ENCODE assay signal across 16 cellular contexts in genomic region chr11:22466809-22467208, GRCh38.
DNase-seq lines count a peak whose midpoint lies in the region; ATAC-seq, FAIRE-seq and TF ChIP-seq lines count a peak whose summit lies in the region.
"Had no signal": no experiment of that assay in that cellular context is flagged by ENCODE, and none has a peak within 500 bp of the region (broad histone marks: within the 10 kb centered on the region; RNA-seq: fewer than 3 reads in every experiment).

No MANE protein-coding gene starts in this region.

- H3K4me3 ChIP-seq in AG10803 (ENCODE audit: low read length) (no peak overlapping the region), MG63 (no peak overlapping the region), H1 (ENCODE audit: extremely low read depth in 1 of 4, insufficient read depth in 2 of 4, low read depth in 3 of 4, low read length in 4 of 4) (no peak overlapping the region), mesendoderm (ENCODE audit: low read length) (no peak overlapping the region), left ventricle myocardium inferior (no peak overlapping the region)
- H3K4me3 ChIP-seq: BLaER1 treated with 17β-estradiol and CSF1 and Interleukin-3, amounts not matched to agents 10 nM and 100 nM; esophagus muscularis mucosa had no signal

- H2AFZ ChIP-seq in H1 (ENCODE audit: low read length) (0 out of 2 replicates have a peak overlapping the region, but pooled peaks have one; percentile 10), H9 (ENCODE audit: low read length) (no peak overlapping the region)

- no peak overlapping the region for H4K8ac ChIP-seq in H1 (ENCODE audit: extremely low read depth, insufficient read depth, low read length)
- no peak overlapping the region for H4K8ac ChIP-seq in mesendoderm (ENCODE audit: low read depth, low read length)
- no peak overlapping the region for H4K8ac ChIP-seq in H9 (replicated peaks; ENCODE audit: insufficient read length, low read depth, low read length)

- H3K9ac ChIP-seq in H1 (replicated peaks in 1 of 4; ENCODE audit: extremely low read depth in 1 of 4, low read depth in 3 of 4, low read length in 3 of 4) (no peak overlapping the region), mesendoderm (ENCODE audit: low read length) (no peak overlapping the region), H9 (ENCODE audit: extremely low read depth, insufficient read length, low read length) (no peak overlapping the region)
- H3K9ac ChIP-seq: BLaER1 treated with 17β-estradiol and CSF1 and Interleukin-3, amounts not matched to agents 10 nM and 100 nM had no signal

- H4K5ac ChIP-seq in H1 (ENCODE audit: insufficient read length, low read depth, low read length) (no peak overlapping the region), mesendoderm (ENCODE audit: low read length) (no peak overlapping the region), H9 (ENCODE audit: insufficient read length, low read depth, low read length) (no peak overlapping the region)

- H3K9me3 Mint-ChIP-seq in H9: no peaks in the 10 kb centered on the region
- H3K9me3 Mint-ChIP-seq: activated T-helper 2 cell treated with anti-CD3 and anti-CD28 coated beads, Interferon-gamma antibody, Interleukin-2, Interleukin-4, amounts not matched to agents 10 μg/mL and 5 μg/mL and 100 μg/mL, durations not matched to agents 14 hours and 24 hours and 36 hours had no signal

- H2AK5ac ChIP-seq in H1 (ENCODE audit: low read depth, low read length): no peak overlapping the region
- no peak overlapping the region for H2AK5ac ChIP-seq in mesendoderm (ENCODE audit: low read length)
- H2AK5ac ChIP-seq in H9 (ENCODE audit: insufficient read length, low read length): no peak overlapping the region

- H3K23ac ChIP-seq in H1 (ENCODE audit: insufficient read length) (no peak overlapping the region), mesendoderm (ENCODE audit: low read length) (no peak overlapping the region), H9 (ENCODE audit: insufficient read length, low read depth, low read length) (no peak overlapping the region)

- H3K27me3 ChIP-seq in MG63: no peaks in the 10 kb centered on the region
- H3K27me3 ChIP-seq in H1 (replicated peaks in 1 of 4; ENCODE audit: control insufficient read depth in 3 of 4, extremely low read depth in 1 of 4, insufficient read depth in 3 of 4, low read length in 3 of 4): no peaks in the 10 kb centered on the region
- no peaks in the 10 kb centered on the region for H3K27me3 ChIP-seq in mesendoderm (ENCODE audit: insufficient read depth, low read length, poor library complexity)
- H3K27me3 ChIP-seq in left ventricle myocardium inferior (ENCODE audit: low read depth): peaks cover 13% of the 10 kb centered on the region
- H3K27me3 ChIP-seq in H9 (ENCODE audit: insufficient read depth, low read length): no peaks in the 10 kb centered on the region
- H3K27me3 ChIP-seq: BLaER1 treated with 17β-estradiol and CSF1 and Interleukin-3, amounts not matched to agents 10 nM and 100 nM had no signal

- no peak overlapping the region for H3K14ac ChIP-seq in H1 (ENCODE audit: insufficient read length)
- H3K14ac ChIP-seq in H9 (ENCODE audit: insufficient read depth, low read length): no peak overlapping the region

- H3K36me3 Mint-ChIP-seq in H9 (ENCODE audit: insufficient read depth in 1 of 3, low read depth in 3 of 3): no peaks in the 10 kb centered on the region

- no peaks in the 10 kb centered on the region for H3K36me3 ChIP-seq in MG63
- H3K36me3 ChIP-seq in H1 (ENCODE audit: control insufficient read depth in 2 of 4, insufficient read depth in 4 of 4, low read length in 3 of 4): no peaks in the 10 kb centered on the region
- H3K36me3 ChIP-seq in mesendoderm (ENCODE audit: control insufficient read depth, insufficient read depth, low read length): no peaks in the 10 kb centered on the region
- no peaks in the 10 kb centered on the region for H3K36me3 ChIP-seq in left ventricle myocardium inferior
- H3K36me3 ChIP-seq: BLaER1 treated with 17β-estradiol and CSF1 and Interleukin-3, amounts not matched to agents 10 nM and 100 nM; esophagus muscularis mucosa had no signal

- H3K27ac ChIP-seq in H1 (ENCODE audit: low read depth, low read length) (no peak overlapping the region), mesendoderm (ENCODE audit: low read depth, low read length) (no peak overlapping the region), left ventricle myocardium inferior (replicated peaks) (no peak overlapping the region), H9 (ENCODE audit: insufficient read length, low read depth, low read length) (no peak overlapping the region)
- H3K27ac ChIP-seq: BLaER1 treated with 17β-estradiol and CSF1 and Interleukin-3, amounts not matched to agents 10 nM and 100 nM; esophagus muscularis mucosa had no signal

- H3K9me3 ChIP-seq in MG63: no peaks in the 10 kb centered on the region
- H3K9me3 ChIP-seq in H1 (ENCODE audit: insufficient read depth in 2 of 2, low read depth in 1 of 2, low read length in 1 of 2): no peaks in the 10 kb centered on the region
- no peaks in the 10 kb centered on the region for H3K9me3 ChIP-seq in left ventricle myocardium inferior (replicated peaks)
- no peaks in the 10 kb centered on the region for H3K9me3 ChIP-seq in H9 (ENCODE audit: control insufficient read depth, low read depth, low read length)
- H3K9me3 ChIP-seq: BLaER1 treated with 17β-estradiol and CSF1 and Interleukin-3, amounts not matched to agents 10 nM and 100 nM; esophagus muscularis mucosa had no signal

- H3K56ac ChIP-seq in H1 (replicated peaks; ENCODE audit: insufficient read length, low read depth, low read length): no peak overlapping the region
- H3K56ac ChIP-seq in mesendoderm (ENCODE audit: low read length): no peak overlapping the region
- H3K56ac ChIP-seq in H9 (ENCODE audit: insufficient read length, low read depth, low read length): no peak overlapping the region

- no peak overlapping the region for H3T11ph ChIP-seq in H9 (ENCODE audit: low read length)

- no peaks in the 10 kb centered on the region for H3K23me2 ChIP-seq in H1 (ENCODE audit: low read depth, low read length)
- no peaks in the 10 kb centered on the region for H3K23me2 ChIP-seq in H9 (ENCODE audit: insufficient read length, low read depth, low read length, poor library complexity, severe bottlenecking)

- H4K20me1 ChIP-seq in H1 (replicated peaks in 1 of 2; ENCODE audit: control insufficient read depth in 1 of 2, insufficient read depth in 2 of 2, low read length in 2 of 2): no peaks in the 10 kb centered on the region
- no peaks in the 10 kb centered on the region for H4K20me1 ChIP-seq in H9 (ENCODE audit: control insufficient read depth, insufficient read depth, insufficient read length)
- H4K20me1 ChIP-seq: BLaER1 treated with 17β-estradiol and CSF1 and Interleukin-3, amounts not matched to agents 10 nM and 100 nM had no signal

- CTCF ChIA-PET in H1 (lab: Charles Lee; ENCODE audit: partially characterized antibody): no interaction called here

- no peaks in the 10 kb centered on the region for H3K4me1 Mint-ChIP-seq in H9

- POLR2A ChIA-PET in H1 (lab: Charles Lee; ENCODE audit: partially characterized antibody): no interaction called here

- FAIRE-seq in H1 (lab: Jason Lieb, UNC): no peak

- no peak for TF ChIP-seq POLR2A in H1 (IDR thresholded peaks at IDR 0.05; ENCODE audit: control extremely low read depth in 1 of 2, low read depth in 2 of 2, low read length in 2 of 2)

- H3K79me2 ChIP-seq in H1 (ENCODE audit: control insufficient read depth in 1 of 2, insufficient read depth in 2 of 2, low read length in 2 of 2) (no peaks in the 10 kb centered on the region), mesendoderm (ENCODE audit: control insufficient read depth, insufficient read depth, low read length) (no peaks in the 10 kb centered on the region), H9 (ENCODE audit: insufficient read depth, low read length) (no peaks in the 10 kb centered on the region)

- ATAC-seq in GM19328 (IDR thresholded peaks at IDR 0.05; ENCODE audit: unreplicated experiment): no peak
- ATAC-seq: left lobe of liver had no signal

- TF ChIP-seq CTCF in AG10803 (conservative IDR thresholded peaks at IDR 0.05; ENCODE audit: low read length) (no peak), H1 (IDR thresholded peaks at IDR 0.05; ENCODE audit: control extremely low read depth in 1 of 3, insufficient read depth in 1 of 3, low read depth in 1 of 3, low read length in 3 of 3) (no peak), left ventricle myocardium inferior (IDR thresholded peaks at IDR 0.05; ENCODE audit: borderline replicate concordance) (no peak), H9 (conservative IDR thresholded peaks at IDR 0.05) (no peak)

- peak; percentile 93 for DNase-seq in AG10803 (ENCODE audit: low read depth)
- DNase-seq in MG63: peak; percentile 88
- DNase-seq in H1 (ENCODE audit: low read depth in 1 of 2, low spot score in 2 of 2): no peak
- DNase-seq in mesendoderm: peak; percentile 38
- no peak for DNase-seq in left ventricle myocardium inferior
- DNase-seq in H9: no peak
- no peak for DNase-seq in NCI-H446 treated with DMSO at 0.1 percent for 48 hours (lab: John Stamatoyannopoulos, UW)
- DNase-seq: activated CD4-positive, alpha-beta T cell treated with anti-CD3 and anti-CD28 coated beads for 1 hour; central memory CD4-positive, alpha-beta T cell; NCI-H1417; stimulated activated CD4-positive, alpha-beta T cell treated with anti-CD3 and anti-CD28 coated beads, Interleukin-15, amount 100 ng/mL, for 24 hours had no signal

- intact Hi-C loops in left ventricle myocardium inferior (cut with micrococcal nuclease): no loop called here

- no peak overlapping the region for H3K4me3 Mint-ChIP-seq in H9

- H4K91ac ChIP-seq in H1 (replicated peaks; ENCODE audit: insufficient read length, low read length) (no peak overlapping the region), H9 (ENCODE audit: insufficient read length, low read depth, low read length) (no peak overlapping the region)

- no peak overlapping the region for H2BK15ac ChIP-seq in H1 (ENCODE audit: low read length)
- H2BK15ac ChIP-seq in mesendoderm (replicated peaks; ENCODE audit: low read depth): no peak overlapping the region
- no peak overlapping the region for H2BK15ac ChIP-seq in H9 (ENCODE audit: low read depth, low read length)

- TF ChIP-seq EP300 in H1 (IDR thresholded peaks at IDR 0.05; ENCODE audit: borderline replicate concordance in 1 of 2, low read depth in 2 of 2, low read length in 2 of 2): no peak

- no peak overlapping the region for H3K4ac ChIP-seq in H1 (replicated peaks; ENCODE audit: insufficient read length, low read depth, low read length)
- H3K4ac ChIP-seq in mesendoderm (ENCODE audit: low read depth, low read length): no peak overlapping the region
- H3K4ac ChIP-seq in H9 (ENCODE audit: low read depth, low read length): no peak overlapping the region

- H3K4me1 ChIP-seq in H1 (replicated peaks in 1 of 4; ENCODE audit: control insufficient read depth in 3 of 4, insufficient read depth in 4 of 4, low read length in 3 of 4) (no peaks in the 10 kb centered on the region), mesendoderm (ENCODE audit: control insufficient read depth, low read depth, low read length) (no peaks in the 10 kb centered on the region), left ventricle myocardium inferior (no peaks in the 10 kb centered on the region), H9 (ENCODE audit: insufficient read depth, low read length) (no peaks in the 10 kb centered on the region)
- H3K4me1 ChIP-seq: BLaER1 treated with 17β-estradiol and CSF1 and Interleukin-3, amounts not matched to agents 10 nM and 100 nM; esophagus muscularis mucosa had no signal

- H2BK5ac ChIP-seq in H1 (ENCODE audit: low read depth, low read length) (no peak overlapping the region), mesendoderm (ENCODE audit: low read length) (no peak overlapping the region), H9 (ENCODE audit: insufficient read length, low read length) (no peak overlapping the region)

- peak overlapping the region in 1 of 3 experiments; percentile 34; a peak in 2 of 7 replicates for H3K27ac Mint-ChIP-seq in H9
- H3K27ac Mint-ChIP-seq: activated T-helper 2 cell treated with anti-CD3 and anti-CD28 coated beads, Interferon-gamma antibody, Interleukin-2, Interleukin-4, amounts not matched to agents 10 μg/mL and 5 μg/mL and 100 μg/mL, durations not matched to agents 14 hours and 24 hours and 36 hours had no signal

- H2BK20ac ChIP-seq in H1 (ENCODE audit: low read length) (no peak overlapping the region), H9 (ENCODE audit: low read depth, low read length, poor library complexity, severe bottlenecking) (no peak overlapping the region)

- 96% methylated on average over 9 of the region's 9 CpGs; no CpG with 5 or more reads in 1 of the 2 experiments for WGBS in H1 (ENCODE audit: extremely low coverage in 1 of 2, insufficient coverage in 1 of 2, insufficient read length in 1 of 2, insufficient replicate concordance in 2 of 2, low coverage in 1 of 2, low lambda C conversion rate in 2 of 2, missing lambda C conversion rate in 1 of 2), 2 experiments
- no CpG with 5 or more reads among the region's 9 CpGs for WGBS in mesendoderm (ENCODE audit: extremely low coverage, insufficient coverage, low lambda C conversion rate)
- WGBS in H9 (ENCODE audit: extremely low coverage, insufficient read length, low lambda C conversion rate): no CpG with 5 or more reads among the region's 9 CpGs

- H2BK12ac ChIP-seq in H1 (ENCODE audit: low read depth, low read length): no peak overlapping the region
- no peak overlapping the region for H2BK12ac ChIP-seq in H9 (ENCODE audit: insufficient read length, low read depth, low read length)

- H3K27me3 Mint-ChIP-seq in H9 (ENCODE audit: low read depth): no peaks in the 10 kb centered on the region

- H3K4me2 ChIP-seq in H1 (ENCODE audit: insufficient read depth in 1 of 2, low read depth in 2 of 2, low read length in 2 of 2) (no peak overlapping the region), mesendoderm (ENCODE audit: low read length) (no peak overlapping the region), H9 (ENCODE audit: insufficient read depth, insufficient read length, low read length) (no peak overlapping the region)
- H3K4me2 ChIP-seq: BLaER1 treated with 17β-estradiol and CSF1 and Interleukin-3, amounts not matched to agents 10 nM and 100 nM had no signal

- no peak overlapping the region for H3K18ac ChIP-seq in H1 (ENCODE audit: extremely low read depth, low read length)
- H3K18ac ChIP-seq in mesendoderm (ENCODE audit: low read length): no peak overlapping the region
- no peak overlapping the region for H3K18ac ChIP-seq in H9 (ENCODE audit: insufficient read length, low read depth, low read length)

- no peak for TF ChIP-seq RAD21 in H1 (IDR thresholded peaks at IDR 0.05 in 1 of 2, conservative IDR thresholded peaks at IDR 0.05 in 1 of 2; ENCODE audit: low read depth in 2 of 2, low read length in 2 of 2)

- no peaks in the 10 kb centered on the region for H3K79me1 ChIP-seq in H1 (ENCODE audit: low read depth, low read length)
- H3K79me1 ChIP-seq in mesendoderm (ENCODE audit: low read length): no peaks in the 10 kb centered on the region
- no peaks in the 10 kb centered on the region for H3K79me1 ChIP-seq in H9 (ENCODE audit: insufficient read depth, low read depth, low read length, poor library complexity, severe bottlenecking)

- no peak overlapping the region for H2BK120ac ChIP-seq in H1 (replicated peaks; ENCODE audit: low read depth, low read length)
- no peak overlapping the region for H2BK120ac ChIP-seq in mesendoderm (ENCODE audit: low read depth, low read length)
- no peak overlapping the region for H2BK120ac ChIP-seq in H9 (ENCODE audit: low read depth, low read length, poor library complexity, severe bottlenecking)

Comparison
In these comparisons a context has a peak if more than half of its experiments do, and no peak if none do; other contexts are left out.
1. DNase-seq: peak in AG10803 (single experiment), MG63 (single experiment) and mesendoderm (single experiment); none in H1 (0 of 2), left ventricle myocardium inferior (single experiment), H9 (single experiment) and NCI-H446 treated with DMSO at 0.1 percent for 48 hours (single experiment).